In genomic region chr6:122484760-122485159, GRCh38 we compare ENCODE assay signal across 10 cellular contexts. TPM values are rescaled to one million over a fixed set of nuclear protein-coding genes. Genes with fewer than 3 reads are reported as not detected.
DNase-seq lines count a peak whose midpoint lies in the region; ATAC-seq, FAIRE-seq and TF ChIP-seq lines count a peak whose summit lies in the region.
"Had no signal": no experiment of that assay in that cellular context is flagged by ENCODE, and none has a peak within 500 bp of the region (broad histone marks: within the 10 kb centered on the region; RNA-seq: fewer than 3 reads in every experiment).

No MANE protein-coding gene starts in this region.

- H3K4me3 ChIP-seq in GM23338 (peak overlapping the region; percentile 81), Karpas-422 (ENCODE audit: low read length) (no peak overlapping the region)
- no peak overlapping the region for H3K4me3 ChIP-seq in CD8-positive, alpha-beta T cell (ENCODE audit: low read depth, low read length)

- no peaks in the 10 kb centered on the region for H3K9me3 ChIP-seq in Karpas-422 (ENCODE audit: low read length)
- H3K9me3 ChIP-seq in CD8-positive, alpha-beta T cell (ENCODE audit: low read length) = no peaks in the 10 kb centered on the region

- FAIRE-seq in HTR-8/SVneo (lab: Jason Lieb, UNC) = no peak

- POLR2A ChIA-PET in CD8-positive, alpha-beta T cell (lab: Charles Lee) = no interaction called here

- H3K79me2 ChIP-seq in GM23338 (replicated peaks; ENCODE audit: insufficient read depth) = peaks cover 78% of the 10 kb centered on the region
- H3K79me2 ChIP-seq in Karpas-422 (ENCODE audit: low read length) = no peaks in the 10 kb centered on the region

- H3K4me1 ChIP-seq in GM23338 (ENCODE audit: insufficient read depth) = peaks cover 30% of the 10 kb centered on the region
- peaks cover 9% of the 10 kb centered on the region for H3K4me1 ChIP-seq in Karpas-422 (ENCODE audit: low read length)
- H3K4me1 ChIP-seq in CD8-positive, alpha-beta T cell (ENCODE audit: insufficient read depth, low read length) = no peaks in the 10 kb centered on the region

- CTCF ChIA-PET in CD8-positive, alpha-beta T cell (lab: Charles Lee) = interaction anchor here (0.6 to 0.7 kb wide), 3 partner anchors 8 to 106 kb away, joined by 3 to 4 read pairs (median 3); no protein-coding TSS in a partner anchor

- no peak overlapping the region for H3K9ac ChIP-seq in Karpas-422 (ENCODE audit: low read length)

- in situ Hi-C loops in ACHN (cut with HindIII; ENCODE audit: low pct_ligation_motif_present, low pct_unique_long_range_greater_than_20kb, low sequenced_read_pairs) = no loop called here

- H3K27me3 Mint-ChIP-seq in GM23338 (ENCODE audit: insufficient read depth, low read depth, poor library complexity) (peaks cover 2% of the 10 kb centered on the region), glutamatergic neuron (ENCODE audit: unreplicated experiment) (peaks cover 2% of the 10 kb centered on the region)
- H3K27me3 Mint-ChIP-seq in CD8-positive, alpha-beta T cell (ENCODE audit: low read depth) = no peaks in the 10 kb centered on the region

- peaks cover 34% of the 10 kb centered on the region for H3K4me1 Mint-ChIP-seq in GM23338
- peaks cover 16% of the 10 kb centered on the region for H3K4me1 Mint-ChIP-seq in glutamatergic neuron (ENCODE audit: low read depth, unreplicated experiment)
- no peaks in the 10 kb centered on the region for H3K4me1 Mint-ChIP-seq in CD8-positive, alpha-beta T cell (ENCODE audit: low read depth)

- no peak overlapping the region for H2AFZ ChIP-seq in GM23338
- H2AFZ ChIP-seq in Karpas-422 (ENCODE audit: low read length) = peak overlapping the region; percentile 52; the same call in 1 of the 2 replicates

- DNase-seq in GM23338 (ENCODE audit: low spot score) = peak; percentile 18
- peak; percentile 80 for DNase-seq in Karpas-422
- DNase-seq in glutamatergic neuron = no peak
- DNase-seq in NCI-H1105 (lab: John Stamatoyannopoulos, UW) = no peak
- no peak for DNase-seq in ACHN
- DNase-seq in HTR-8/SVneo (ENCODE audit: insufficient read length, low spot score) = no peak
- no peak for DNase-seq in CD8-positive, alpha-beta T cell

- H3K9me2 ChIP-seq in GM23338 (ENCODE audit: insufficient read depth) (no peaks in the 10 kb centered on the region), Karpas-422 (replicated peaks; ENCODE audit: insufficient read depth, low read length) (no peaks in the 10 kb centered on the region)

- no peaks in the 10 kb centered on the region; the same call in 1 of the 2 replicates for H3K36me3 ChIP-seq in GM23338 (ENCODE audit: insufficient read depth)
- no peaks in the 10 kb centered on the region for H3K36me3 ChIP-seq in Karpas-422 (ENCODE audit: insufficient read depth, low read length)
- no peaks in the 10 kb centered on the region for H3K36me3 ChIP-seq in CD8-positive, alpha-beta T cell (ENCODE audit: insufficient read depth, low read length)

- H3K27me3 ChIP-seq in GM23338 (ENCODE audit: insufficient read depth) = no peaks in the 10 kb centered on the region
- no peaks in the 10 kb centered on the region for H3K27me3 ChIP-seq in Karpas-422 (ENCODE audit: low read length)
- H3K27me3 ChIP-seq in CD8-positive, alpha-beta T cell (ENCODE audit: insufficient read depth, low read length) = no peaks in the 10 kb centered on the region

- TF ChIP-seq CTCF in GM23338 (conservative IDR thresholded peaks at IDR 0.05; ENCODE audit: low read depth in 2 of 2) = no peak
- no peak for TF ChIP-seq CTCF in glutamatergic neuron (IDR thresholded peaks at IDR 0.05; ENCODE audit: partially characterized antibody, unreplicated experiment)
- TF ChIP-seq CTCF in CD8-positive, alpha-beta T cell (IDR thresholded peaks at IDR 0.05) = no peak

- H3K36me3 Mint-ChIP-seq in GM23338 (ENCODE audit: low read depth) = peaks cover 18% of the 10 kb centered on the region
- no peaks in the 10 kb centered on the region for H3K36me3 Mint-ChIP-seq in glutamatergic neuron (ENCODE audit: unreplicated experiment)
- H3K36me3 Mint-ChIP-seq in CD8-positive, alpha-beta T cell = no peaks in the 10 kb centered on the region

- H3K4me2 ChIP-seq in GM23338 (peak overlapping the region; percentile 87), Karpas-422 (ENCODE audit: low read depth, low read length, poor library complexity, severe bottlenecking) (no peak overlapping the region)

- H3K4me3 Mint-ChIP-seq in GM23338 (peak overlapping the region; percentile 95), glutamatergic neuron (ENCODE audit: unreplicated experiment) (peak overlapping the region; percentile 81)
- H3K4me3 Mint-ChIP-seq in CD8-positive, alpha-beta T cell = no peak overlapping the region

- intact Hi-C loops in CD8-positive, alpha-beta T cell (cut with DNase I, micrococcal nuclease) = loop anchor here in 1 of 2 experiments (5.0 kb wide), 1 partner anchor 238 kb away; no protein-coding TSS in a partner anchor

- H3K9me3 Mint-ChIP-seq in GM23338 = no peaks in the 10 kb centered on the region; the same call in 2 of the 3 replicates
- peaks cover 3% of the 10 kb centered on the region for H3K9me3 Mint-ChIP-seq in glutamatergic neuron (ENCODE audit: unreplicated experiment)
- H3K9me3 Mint-ChIP-seq in CD8-positive, alpha-beta T cell = no peaks in the 10 kb centered on the region
- H3K9me3 Mint-ChIP-seq: activated T-helper 2 cell treated with anti-CD3 and anti-CD28 coated beads, Interferon-gamma antibody, Interleukin-2, Interleukin-4, amounts not matched to agents 10 μg/mL and 5 μg/mL and 100 μg/mL, durations not matched to agents 14 hours and 24 hours and 36 hours had no signal

- H3K27ac Mint-ChIP-seq in GM23338 (peak overlapping the region; percentile 56; the same call in 1 of the 2 replicates), glutamatergic neuron (ENCODE audit: unreplicated experiment) (peak overlapping the region; percentile 88)
- H3K27ac Mint-ChIP-seq in CD8-positive, alpha-beta T cell = no peak overlapping the region
- H3K27ac Mint-ChIP-seq: activated T-helper 2 cell treated with anti-CD3 and anti-CD28 coated beads, Interferon-gamma antibody, Interleukin-2, Interleukin-4, amounts not matched to agents 10 μg/mL and 5 μg/mL and 100 μg/mL, durations not matched to agents 14 hours and 24 hours and 36 hours had no signal

- ATAC-seq in GM18517 (IDR thresholded peaks at IDR 0.05; ENCODE audit: unreplicated experiment) (peak; percentile 81), GM23338 (peak; percentile 12; the same call in 1 of the 3 replicates)
- ATAC-seq in CD8-positive, alpha-beta T cell = no peak

- H4K20me1 ChIP-seq in GM23338 (replicated peaks; ENCODE audit: insufficient read depth) = peaks cover 40% of the 10 kb centered on the region
- H4K20me1 ChIP-seq in Karpas-422 (ENCODE audit: insufficient read depth, low read depth, low read length) = no peaks in the 10 kb centered on the region

- no peaks in the 10 kb centered on the region for H3F3A ChIP-seq in GM23338 (replicated peaks; ENCODE audit: low read depth)

- H3K27ac ChIP-seq in GM23338 (ENCODE audit: low read depth) (no peak overlapping the region; the same call in 1 of the 2 replicates), Karpas-422 (ENCODE audit: low read length) (no peak overlapping the region)
- no peak overlapping the region for H3K27ac ChIP-seq in CD8-positive, alpha-beta T cell (ENCODE audit: low read depth, low read length)
- H3K27ac ChIP-seq: RWPE1 had no signal

TF ChIP-seq in GM23338, 12 proteins besides CTCF, POLR2A, EP300 and RAD21:
- TF ChIP-seq REST (IDR thresholded peaks at IDR 0.05; ENCODE audit: unreplicated experiment) (no peak), STAT1 (IDR thresholded peaks at IDR 0.05; ENCODE audit: unreplicated experiment) (no peak), ZNF114 (CRISPR knock-in tag; IDR thresholded peaks at IDR 0.05) (no peak), EZH2 (IDR thresholded peaks at IDR 0.05; ENCODE audit: low read depth, unreplicated experiment) (no peak), NANOG (IDR thresholded peaks at IDR 0.05; ENCODE audit: borderline replicate concordance) (no peak), EZH2phosphoT487 (IDR thresholded peaks at IDR 0.05; ENCODE audit: unreplicated experiment) (no peak), POLR2AphosphoS5 (IDR thresholded peaks at IDR 0.05; ENCODE audit: low read depth) (no peak)

RNA-seq across cellular contexts. Expression of gene SERINC1, which starts 13.2 kb away (rescaled TPM):
- total RNA-seq in GM23338 (2014; rRNA removed; shearing (Covaris generic)) = 41.8 and 43.0 TPM in 2 replicates
- 15.4 and 17.6 TPM in 2 replicates for polyA plus RNA-seq in GM23338 (2016; fragmentation: Nextera tagmentation; extraction: Ambion mirVana)
- total RNA-seq in Karpas-422 (2014; rRNA removed; shearing (Covaris generic); ENCODE audit: low replicate concordance) = 43.7 and 70.1 TPM in 2 replicates
- 300 TPM for total RNA-seq in glutamatergic neuron (ENCODE audit: unreplicated experiment)
- total RNA-seq in CD8-positive, alpha-beta T cell = 100 to 1,000 TPM; 222 to 228 TPM

Comparison
In these comparisons a context has a peak if more than half of its experiments do, and no peak if none do; other contexts are left out.
1. DNase-seq: peak in GM23338 (single experiment) and Karpas-422 (single experiment); none in glutamatergic neuron (single experiment), NCI-H1105 (single experiment), ACHN (single experiment), HTR-8/SVneo (single experiment) and CD8-positive, alpha-beta T cell (0 of 7).